6 cellular contexts compared by ENCODE assay signal in genomic region chr20:5023171-5023570, GRCh38. TPM values are rescaled to one million over a fixed set of nuclear protein-coding genes. Genes with fewer than 3 reads are reported as not detected.
DNase-seq lines count a peak whose midpoint lies in the region; ATAC-seq, FAIRE-seq and TF ChIP-seq lines count a peak whose summit lies in the region.
"Not testable (repeated sequence)": the region's sequence is repeated elsewhere in the genome, so short reads cannot be mapped to it uniquely, and the experiment has no call there.

No MANE protein-coding gene starts in this region.

- TF ChIP-seq EP300 in HepG2 (IDR thresholded peaks at IDR 0.05; ENCODE audit: low read depth in 2 of 2, low read length in 2 of 2): peak in 1 of 2 experiments; percentile 77; a peak in 2 of 4 replicates
- peak; percentile 38; the same call in 1 of the 2 replicates for TF ChIP-seq EP300 in HepG2 (CRISPR knock-in tag; IDR thresholded peaks at IDR 0.05; ENCODE audit: borderline replicate concordance)

- not testable (repeated sequence) for H3K9ac ChIP-seq in HepG2 (ENCODE audit: insufficient read depth, low read depth, low read length)

- not testable (repeated sequence) for TF ChIP-seq CTCF in VCaP (conservative IDR thresholded peaks at IDR 0.05); WTC11 (IDR thresholded peaks at IDR 0.05); adrenal gland (IDR thresholded peaks at IDR 0.05); HepG2 (CRISPR knock-in tag; IDR thresholded peaks at IDR 0.05); spleen (IDR thresholded peaks at IDR 0.05 in 8 of 11, conservative IDR thresholded peaks at IDR 0.05 in 3 of 11)

- not testable (repeated sequence) for FAIRE-seq in HepG2 (lab: Jason Lieb, UNC)

- intact Hi-C loops in adrenal gland (cut with DNase I); HepG2 (cut with micrococcal nuclease; ENCODE audit: unreplicated experiment); posterior vena cava (cut with DNase I); spleen (cut with DNase I; ENCODE audit: low total_unique reads): not testable (repeated sequence)

- H3K4me1 ChIP-seq in adrenal gland (replicated peaks in 1 of 2) (peaks cover 15 to 20% of the 10 kb centered on the region in 2 donors), HepG2 (ENCODE audit: insufficient read depth, low read length) (peaks cover 60% of the 10 kb centered on the region)
- not testable (repeated sequence) for H3K4me1 ChIP-seq in spleen

- not testable (repeated sequence) for H3K4me2 ChIP-seq in HepG2 (ENCODE audit: low read depth, low read length)

- CTCF ChIA-PET in WTC11 (lab: Charles Lee); HepG2 (lab: Yijun Ruan, JAX; ENCODE audit: low intra/inter-chr PET ratio, low total read pairs): not testable (repeated sequence)

- H4K20me1 ChIP-seq in HepG2 (ENCODE audit: insufficient read depth, low read length): not testable (repeated sequence)

- H3K4me1 Mint-ChIP-seq in WTC11: not testable (repeated sequence)

- not testable (repeated sequence) for H3K27me3 ChIP-seq in adrenal gland; HepG2 (ENCODE audit: control insufficient read depth in 1 of 2, insufficient read depth in 2 of 2, low read length in 2 of 2); spleen (replicated peaks in 1 of 7)

- not testable (repeated sequence) for H3K36me3 Mint-ChIP-seq in WTC11

- H3K9me3 Mint-ChIP-seq in WTC11: not testable (repeated sequence)

- in situ Hi-C loops in HepG2 (cut with HindIII; ENCODE audit: extremely low pct_ligation_motif_present, low pct_unique_long_range_greater_than_20kb): not testable (repeated sequence)

- not testable (repeated sequence) for H3K4me3 Mint-ChIP-seq in WTC11

- POLR2A ChIA-PET in WTC11 (lab: Charles Lee); HepG2 (lab: Yijun Ruan, JAX): not testable (repeated sequence)

- not testable (repeated sequence) for H3K4me3 ChIP-seq in adrenal gland; HepG2 (replicated peaks in 1 of 3; ENCODE audit: insufficient read depth in 1 of 3, low read depth in 2 of 3, low read length in 3 of 3); spleen

- not testable (repeated sequence) for H3K79me2 ChIP-seq in HepG2 (ENCODE audit: insufficient read depth, low read length)

- not testable (repeated sequence) for H3K27ac Mint-ChIP-seq in WTC11

- not testable (repeated sequence) for H3K27me3 Mint-ChIP-seq in WTC11 (ENCODE audit: low read depth)

- not testable (repeated sequence) for BruUV-seq in HepG2 (replicated peaks; lab: Mats Ljungman, UMichigan)

- not testable (repeated sequence) for ATAC-seq in WTC11
- peak; percentile 51 for ATAC-seq in HepG2

- not testable (repeated sequence) for DNase-seq in WTC11 (ENCODE audit: low spot score)
- peak in 4 of 7 donors; percentile 32 to 38 (median 33) for DNase-seq in adrenal gland
- peak; percentile 80 for DNase-seq in HepG2 (ENCODE audit: low spot score)
- peak; percentile 1 for DNase-seq in posterior vena cava (ENCODE audit: low spot score)
- peak; percentile 6 for DNase-seq in spleen

- WGBS in adrenal gland, 4 donors: 54 to 88% (median 87%) methylated on average over 4 of the region's 4 CpGs
- 60% methylated on average over 4 of the region's 4 CpGs for WGBS in HepG2 (ENCODE audit: low lambda C conversion rate)
- WGBS in spleen, 5 donors: 82 to 99% (median 97%) methylated on average over 4 of the region's 4 CpGs

- H3K27ac ChIP-seq in VCaP: peak overlapping the region; percentile 43; the same call in 1 of the 2 replicates
- not testable (repeated sequence) for H3K27ac ChIP-seq in adrenal gland; HepG2 (ENCODE audit: extremely low read length, insufficient read depth, low read length); spleen

- H3K36me3 ChIP-seq in adrenal gland (replicated peaks in 1 of 2); HepG2 (replicated peaks in 1 of 2; ENCODE audit: control insufficient read depth in 1 of 2, insufficient read depth in 2 of 2, low read length in 2 of 2); spleen: not testable (repeated sequence)

- TF ChIP-seq POLR2A in adrenal gland (IDR thresholded peaks at IDR 0.05); HepG2 (IDR thresholded peaks at IDR 0.05; ENCODE audit: insufficient read depth in 1 of 2, low read depth in 2 of 2, low read length in 2 of 2); spleen (IDR thresholded peaks at IDR 0.05): not testable (repeated sequence)

- TF ChIP-seq RAD21 in HepG2 (CRISPR knock-in tag; IDR thresholded peaks at IDR 0.05): not testable (repeated sequence)

- H3K9me3 ChIP-seq in adrenal gland (replicated peaks in 1 of 3); HepG2 (ENCODE audit: low read length); spleen: not testable (repeated sequence)

- not testable (repeated sequence) for H2AFZ ChIP-seq in HepG2 (ENCODE audit: low read length)

TF ChIP-seq in WTC11, 78 proteins besides CTCF, POLR2A, EP300 and RAD21:
- TF ChIP-seq GABPB1 (CRISPR knock-in tag; IDR thresholded peaks at IDR 0.05): peak; percentile 42; the same call in 1 of the 2 replicates

TF ChIP-seq in HepG2, 621 proteins besides CTCF, POLR2A, EP300 and RAD21 (continues in another document):
- peak; percentile 51; the same call in 1 of the 2 replicates for TF ChIP-seq ZNF792 (CRISPR knock-in tag; IDR thresholded peaks at IDR 0.05)
- TF ChIP-seq SOX6 (IDR thresholded peaks at IDR 0.05): not testable (repeated sequence)
- TF ChIP-seq SOX6 (CRISPR knock-in tag; IDR thresholded peaks at IDR 0.05): peak; percentile 83
- TF ChIP-seq ZNF121 (CRISPR knock-in tag; IDR thresholded peaks at IDR 0.05): peak; percentile 93
- TF ChIP-seq ARID5B (CRISPR knock-in tag; IDR thresholded peaks at IDR 0.05): peak; percentile 81
- peak; percentile 53 for TF ChIP-seq HNF4A (CRISPR knock-in tag; IDR thresholded peaks at IDR 0.05)

RNA-seq across cellular contexts. Expression of gene SLC23A2, which starts 21.9 kb away (rescaled TPM):
- 10.7 to 14.5 TPM (median 12.0 TPM) in 3 replicates for total RNA-seq in WTC11 (2021)
- total RNA-seq in adrenal gland: 100 to 1,000 TPM in 7 of 8 donors, 10 to 100 TPM in 1; 98.1 to 294 (median 145) TPM
- polyA plus RNA-seq in adrenal gland: 100 to 1,000 TPM in 2 of 3 donors, 10 to 100 TPM in 1; 51.0 to 224 (median 104) TPM
- total RNA-seq in HepG2 (2016; rRNA removed; fragmentation: Illumina TruSeq; extraction: Trizol): 26.2 and 42.2 TPM in 2 replicates
- total RNA-seq in HepG2 (2016; cell fraction: cytosol; rRNA removed; fragmentation: Illumina TruSeq; extraction: Trizol; ENCODE audit: low read depth): 4.3 and 5.6 TPM in 2 replicates
- total RNA-seq in HepG2 (2016; cell fraction: insoluble cytoplasmic fraction; rRNA removed; fragmentation: Illumina TruSeq; extraction: Trizol): 21.6 and 43.4 TPM in 2 replicates
- 13.7 and 14.0 TPM in 2 replicates for total RNA-seq in HepG2 (2016; cell fraction: membrane; rRNA removed; fragmentation: Illumina TruSeq; extraction: Trizol)
- total RNA-seq in HepG2 (2016; cell fraction: nucleus; rRNA removed; fragmentation: Illumina TruSeq; extraction: Trizol): 55.7 and 64.6 TPM in 2 replicates
- polyA plus RNA-seq in HepG2 (2011; rRNA removed): 51.2 and 62.5 TPM in 2 replicates
- polyA plus RNA-seq in HepG2 (2011; cell fraction: cytosol; rRNA removed): 45.9 and 54.4 TPM in 2 replicates
- polyA plus RNA-seq in HepG2 (2011; cell fraction: nucleus; rRNA removed): 89.0 and 99.9 TPM in 2 replicates
- polyA plus RNA-seq in HepG2 (2012): 49.8 and 58.0 TPM in 2 replicates
- polyA plus RNA-seq in HepG2 (2016; cell fraction: cytosol; fragmentation: Illumina TruSeq; extraction: Trizol; ENCODE audit: low read depth): 1.7 TPM in 2 replicates
- polyA plus RNA-seq in HepG2 (2016; cell fraction: insoluble cytoplasmic fraction; fragmentation: Illumina TruSeq; extraction: Trizol; ENCODE audit: low read depth): 15.4 and 17.3 TPM in 2 replicates
- 4.1 and 4.6 TPM in 2 replicates for polyA plus RNA-seq in HepG2 (2016; cell fraction: membrane; fragmentation: Illumina TruSeq; extraction: Trizol; ENCODE audit: low read depth)
- polyA plus RNA-seq in HepG2 (2016; cell fraction: nucleus; fragmentation: Illumina TruSeq; extraction: Trizol; ENCODE audit: insufficient read depth, low read depth): 65.1 and 71.7 TPM in 2 replicates
- polyA minus RNA-seq in HepG2 (2011; rRNA and poly(A)+ RNA removed; ENCODE audit: low replicate concordance): 17.1 and 162 TPM in 2 replicates
- 41.3 and 62.3 TPM in 2 replicates for polyA minus RNA-seq in HepG2 (2011; cell fraction: cytosol; rRNA and poly(A)+ RNA removed)
- polyA minus RNA-seq in HepG2 (2011; cell fraction: nucleus; rRNA and poly(A)+ RNA removed): 80.1 and 108 TPM in 2 replicates
- 10 to 100 TPM; 21.4 to 23.2 TPM for total RNA-seq in posterior vena cava
- 10 to 100 TPM; 35.7 to 72.0 (median 50.0) TPM for total RNA-seq in spleen
- 10 to 100 TPM in 2 of 3 donors, 1 to 10 TPM in 1; 5.1 to 10.4 (median 10.4) TPM for polyA plus RNA-seq in spleen
